1 cellular context compared by ENCODE assay signal in genomic region chr1:223776075-223776814, GRCh38.
TF ChIP-seq lines count a peak whose summit lies in the region.

No MANE protein-coding gene starts in this region.

TF ChIP-seq in K562, 482 proteins besides CTCF, POLR2A, EP300 and RAD21 (continued from another document and continues in another):
- no peak for TF ChIP-seq ZNF184 (CRISPR knock-in tag; IDR thresholded peaks at IDR 0.05)
- no peak for TF ChIP-seq ZNF133 (CRISPR knock-in tag; IDR thresholded peaks at IDR 0.05)
- TF ChIP-seq FOXP1 (CRISPR knock-in tag; IDR thresholded peaks at IDR 0.05): no peak
- TF ChIP-seq ZNF23 (CRISPR knock-in tag; IDR thresholded peaks at IDR 0.05): no peak
- TF ChIP-seq VEZF1 (CRISPR knock-in tag; IDR thresholded peaks at IDR 0.05): no peak
- peak; percentile 26; the same call in 1 of the 2 replicates for TF ChIP-seq CREB1 (IDR thresholded peaks at IDR 0.05)
- TF ChIP-seq CREB1 (CRISPR knock-in tag; IDR thresholded peaks at IDR 0.05): no peak
- TF ChIP-seq SIN3A (IDR thresholded peaks at IDR 0.05; ENCODE audit: borderline replicate concordance in 2 of 2, control insufficient read depth in 1 of 2, low read depth in 2 of 2, low read length in 2 of 2): no peak
- no peak for TF ChIP-seq FOXJ3 (CRISPR knock-in tag; IDR thresholded peaks at IDR 0.05)
- TF ChIP-seq ZNF592 (IDR thresholded peaks at IDR 0.05): no peak; the same call in none of the 2 replicates
- peak; percentile 58 for TF ChIP-seq WHSC1 (IDR thresholded peaks at IDR 0.05; ENCODE audit: low read length)
- TF ChIP-seq ZBTB33 (CRISPR knock-in tag; IDR thresholded peaks at IDR 0.05): no peak
- peak; percentile 60 for TF ChIP-seq HLTF (IDR thresholded peaks at IDR 0.05)
- TF ChIP-seq PTTG1 (tag; IDR thresholded peaks at IDR 0.05; ENCODE audit: low read depth): no peak
- TF ChIP-seq ZNF121 (CRISPR knock-in tag; conservative IDR thresholded peaks at IDR 0.05): no peak
- no peak for TF ChIP-seq XRCC4 (IDR thresholded peaks at IDR 0.05; ENCODE audit: extremely low read depth, insufficient read depth, insufficient read length)
- TF ChIP-seq SNAPC5 (CRISPR knock-in tag; IDR thresholded peaks at IDR 0.05): no peak
- TF ChIP-seq GATA2 (CRISPR knock-in tag; IDR thresholded peaks at IDR 0.05): peak; percentile 74; the same call in 1 of the 2 replicates
- TF ChIP-seq XRCC3 (IDR thresholded peaks at IDR 0.05): no peak
- TF ChIP-seq CLOCK (CRISPR knock-in tag; IDR thresholded peaks at IDR 0.05; ENCODE audit: borderline replicate concordance): no peak
- 0 out of 2 replicates have a peak, but pooled peaks have one; percentile 21 for TF ChIP-seq PHB2 (IDR thresholded peaks at IDR 0.05; ENCODE audit: low read depth)
- no peak for TF ChIP-seq ASH1L (IDR thresholded peaks at IDR 0.05; ENCODE audit: borderline replicate concordance, low read depth, partially characterized antibody)
- no peak for TF ChIP-seq ZNF644 (tag; IDR thresholded peaks at IDR 0.05; ENCODE audit: low read depth)
- TF ChIP-seq ELF2 (CRISPR knock-in tag; IDR thresholded peaks at IDR 0.05): no peak
- no peak for TF ChIP-seq ZNF507 (tag; conservative IDR thresholded peaks at IDR 0.05)
- TF ChIP-seq SRF (CRISPR knock-in tag; IDR thresholded peaks at IDR 0.05): no peak
- TF ChIP-seq POLR2AphosphoS2 (IDR thresholded peaks at IDR 0.05; ENCODE audit: low read length): peak; percentile 92; the same call in 1 of the 2 replicates
- TF ChIP-seq HDAC3 (IDR thresholded peaks at IDR 0.05; ENCODE audit: borderline replicate concordance, partially characterized antibody): peak; percentile 7
- no peak for TF ChIP-seq TAF1 (IDR thresholded peaks at IDR 0.05; ENCODE audit: control insufficient read depth, extremely low read depth, insufficient read depth, low read length, severe bottlenecking)
- no peak for TF ChIP-seq ZNF224 (CRISPR knock-in tag; IDR thresholded peaks at IDR 0.05)
- no peak for TF ChIP-seq MAX (CRISPR knock-in tag; IDR thresholded peaks at IDR 0.05)
- no peak for TF ChIP-seq NFIX (CRISPR knock-in tag; IDR thresholded peaks at IDR 0.05; ENCODE audit: low read depth)
- no peak for TF ChIP-seq ADNP (tag; IDR thresholded peaks at IDR 0.05)
- no peak for TF ChIP-seq ELK1 (CRISPR knock-in tag; IDR thresholded peaks at IDR 0.05)
- no peak for TF ChIP-seq TRIM28 (IDR thresholded peaks at IDR 0.05)
- no peak for TF ChIP-seq ZBTB7A (IDR thresholded peaks at IDR 0.05; ENCODE audit: borderline replicate concordance, control insufficient read depth, low read depth, low read length)
- TF ChIP-seq BRF2 (IDR thresholded peaks at IDR 0.05; ENCODE audit: borderline replicate concordance, insufficient read depth, insufficient read length): no peak
- no peak for TF ChIP-seq HNRNPK (IDR thresholded peaks at IDR 0.05; ENCODE audit: low read depth, low read length, poor library complexity, severe bottlenecking)
- TF ChIP-seq UBTF (IDR thresholded peaks at IDR 0.05; ENCODE audit: borderline replicate concordance in 1 of 2, low read depth in 2 of 2, low read length in 2 of 2): peak; percentile 38 to 79; a peak in 2 of 4 replicates
- TF ChIP-seq DMBX1 (CRISPR knock-in tag; IDR thresholded peaks at IDR 0.05; ENCODE audit: borderline replicate concordance): no peak
- peak; percentile 58 to 81; a peak in 3 of 4 replicates for TF ChIP-seq FOXK2 (conservative IDR thresholded peaks at IDR 0.05 in 1 of 2, IDR thresholded peaks at IDR 0.05 in 1 of 2; ENCODE audit: low read depth in 2 of 2)
- no peak for TF ChIP-seq FOXM1 (IDR thresholded peaks at IDR 0.05; ENCODE audit: low read depth)
- no peak for TF ChIP-seq FOXM1 (CRISPR knock-in tag; IDR thresholded peaks at IDR 0.05; ENCODE audit: low read depth)
- no peak; the same call in none of the 2 replicates for TF ChIP-seq MYNN (IDR thresholded peaks at IDR 0.05)
- no peak for TF ChIP-seq MYNN (CRISPR knock-in tag; IDR thresholded peaks at IDR 0.05)
- TF ChIP-seq ZNF239 (CRISPR knock-in tag; IDR thresholded peaks at IDR 0.05): no peak
- no peak for TF ChIP-seq BCL6 (CRISPR knock-in tag; IDR thresholded peaks at IDR 0.05)
- no peak for TF ChIP-seq ZNF551 (CRISPR knock-in tag; IDR thresholded peaks at IDR 0.05)
- TF ChIP-seq KHSRP (IDR thresholded peaks at IDR 0.05): no peak
